ENCODE assay signal across 8 cellular contexts in genomic region chr17:18182190-18182977, GRCh38. TPM values are rescaled to one million over a fixed set of nuclear protein-coding genes. Genes with fewer than 3 reads are reported as not detected.
DNase-seq lines count a peak whose midpoint lies in the region; ATAC-seq and TF ChIP-seq lines count a peak whose summit lies in the region.

No MANE protein-coding gene starts in this region.

- H3K4me3 Mint-ChIP-seq in progenitor cell of endocrine pancreas (ENCODE audit: low read depth), result peak overlapping the region; percentile 97

- no peaks in the 10 kb centered on the region for H3K27me3 Mint-ChIP-seq in progenitor cell of endocrine pancreas

- H3K27me3 ChIP-seq in foreskin keratinocyte, result no peaks in the 10 kb centered on the region

- H3K9me3 Mint-ChIP-seq in progenitor cell of endocrine pancreas (ENCODE audit: low read depth), result no peaks in the 10 kb centered on the region

- peak overlapping the region; percentile 99 for H3K27ac ChIP-seq in VCaP
- peak overlapping the region; percentile 75 for H3K27ac ChIP-seq in foreskin keratinocyte

- H3K4me1 ChIP-seq in foreskin keratinocyte, result peaks cover 11% of the 10 kb centered on the region

- H3K36me3 Mint-ChIP-seq in progenitor cell of endocrine pancreas (ENCODE audit: insufficient read depth), result peaks cover 3% of the 10 kb centered on the region

- peaks cover 42% of the 10 kb centered on the region for H3K4me1 Mint-ChIP-seq in progenitor cell of endocrine pancreas (ENCODE audit: low read depth)

- H3K27ac Mint-ChIP-seq in progenitor cell of endocrine pancreas, result peak overlapping the region; percentile 99

- ATAC-seq in foreskin keratinocyte (no peak), HG02970 (IDR thresholded peaks at IDR 0.05; ENCODE audit: low FRiP score, unreplicated experiment) (no peak), HG03139 (IDR thresholded peaks at IDR 0.05; ENCODE audit: unreplicated experiment) (no peak)

- TF ChIP-seq CTCF in VCaP (conservative IDR thresholded peaks at IDR 0.05) (no peak), foreskin keratinocyte (conservative IDR thresholded peaks at IDR 0.05) (no peak), progenitor cell of endocrine pancreas (IDR thresholded peaks at IDR 0.05; ENCODE audit: unreplicated experiment) (no peak)

- DNase-seq in SHP77 (lab: John Stamatoyannopoulos, UW) (peak; percentile 25 to 47), SHP77 treated with DMSO at 0.1 percent for 48 hours (lab: John Stamatoyannopoulos, UW) (no peak), foreskin keratinocyte (no peak), progenitor cell of endocrine pancreas (ENCODE audit: low spot score, unreplicated experiment) (peak; percentile 14), inferior parietal cortex (ENCODE audit: extremely low spot score) (no peak)

RNA-seq across cellular contexts. Expression of gene ALKBH5, which starts 1.2 kb away (rescaled TPM):
- 79.7 and 87.7 TPM in 2 replicates for total RNA-seq in foreskin keratinocyte
- polyA plus RNA-seq in foreskin keratinocyte, result 54.0 and 59.2 TPM in 2 replicates
- total RNA-seq in progenitor cell of endocrine pancreas, result 78.1 and 78.4 TPM in 2 replicates

RNA-seq across cellular contexts. Expression of gene LLGL1, which starts 43.1 kb away (rescaled TPM):
- total RNA-seq in foreskin keratinocyte (32.8 and 33.6 TPM in 2 replicates), progenitor cell of endocrine pancreas (75.8 and 76.7 TPM in 2 replicates)
- 16.7 and 17.8 TPM in 2 replicates for polyA plus RNA-seq in foreskin keratinocyte

Comparison
In these comparisons a context has a peak if more than half of its experiments do, and no peak if none do; other contexts are left out.
1. DNase-seq: peak in SHP77 (2 of 2) and progenitor cell of endocrine pancreas (single experiment); none in SHP77 treated with DMSO at 0.1 percent for 48 hours (single experiment), foreskin keratinocyte (0 of 2) and inferior parietal cortex (single experiment).